Comparison of ENCODE assay signal across 8 cellular contexts in the genomic region with DNA sequence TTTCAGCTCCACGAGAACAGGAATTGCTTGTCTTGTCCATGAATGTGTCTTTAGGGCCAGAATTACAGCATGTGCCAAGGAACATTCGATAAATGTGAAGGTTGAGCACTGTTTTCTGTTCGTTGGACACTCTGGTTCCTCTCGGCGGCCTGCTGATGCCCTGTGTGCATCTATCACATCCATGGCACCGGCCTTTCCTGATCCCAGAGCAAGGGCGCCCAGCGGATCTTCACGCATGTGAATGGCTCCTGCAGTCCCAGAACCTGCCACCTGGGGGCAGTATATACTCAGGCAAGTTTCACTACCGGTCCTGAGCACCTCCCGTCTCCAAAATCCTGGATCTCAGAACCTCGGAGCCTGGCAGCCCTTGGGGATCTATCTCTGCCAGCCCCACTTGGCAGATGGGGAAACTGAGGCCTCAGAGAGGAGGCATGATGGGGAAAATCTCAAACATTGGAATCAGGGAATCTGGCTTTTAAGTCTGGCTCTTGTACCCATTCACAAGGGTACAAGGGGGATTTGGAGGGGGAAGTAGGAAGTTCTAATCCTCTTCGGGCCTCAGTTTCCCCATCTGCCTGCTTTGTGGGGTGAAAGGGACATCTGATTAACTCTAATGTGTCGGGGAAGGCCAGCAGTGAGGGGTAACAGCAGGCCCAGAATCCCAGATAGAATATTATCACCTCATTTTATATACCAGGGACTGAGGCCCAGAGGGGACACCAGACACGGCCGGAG. TPM values are rescaled to one million over a fixed set of nuclear protein-coding genes. Genes with fewer than 3 reads are reported as not detected.
DNase-seq lines count a peak whose midpoint lies in the region; ATAC-seq and TF ChIP-seq lines count a peak whose summit lies in the region.

No MANE protein-coding gene starts in this region.

- no peak for ATAC-seq in GM21526 (IDR thresholded peaks at IDR 0.05; ENCODE audit: low FRiP score, unreplicated experiment)
- no peak for ATAC-seq in GM18498 (IDR thresholded peaks at IDR 0.05; ENCODE audit: unreplicated experiment)

- no peaks in the 10 kb centered on the region for H3K36me3 ChIP-seq in right atrium auricular region
- no peaks in the 10 kb centered on the region for H3K36me3 ChIP-seq in sigmoid colon

- H3K4me1 ChIP-seq in right atrium auricular region (peaks cover 0 to 16% of the 10 kb centered on the region in 2 donors), sigmoid colon (peaks cover 0 to 22% (median 12%) of the 10 kb centered on the region in 4 donors)

- TF ChIP-seq EP300 in sigmoid colon (IDR thresholded peaks at IDR 0.05) = no peak

- TF ChIP-seq POLR2A in sigmoid colon (IDR thresholded peaks at IDR 0.05) = no peak

- H3K27me3 ChIP-seq in right atrium auricular region = no peaks in the 10 kb centered on the region
- no peaks in the 10 kb centered on the region for H3K27me3 ChIP-seq in sigmoid colon

- H3K4me3 ChIP-seq in right atrium auricular region (no peak overlapping the region), sigmoid colon (no peak overlapping the region)

- DNase-seq in NCI-H187 (lab: John Stamatoyannopoulos, UW) (peak; percentile 68 to 74), T-helper 2 cell (peak; percentile 65 to 88 (median 80)), amygdala (lab: John Stamatoyannopoulos, UW) (peak in 54 of 56 donors; percentile 37 to 98 (median 76)), right atrium auricular region (ENCODE audit: low spot score) (peak; percentile 98), sigmoid colon (peak; percentile 97)

- H3K9me3 ChIP-seq in right atrium auricular region (no peaks in the 10 kb centered on the region), sigmoid colon (no peaks in the 10 kb centered on the region)

- intact Hi-C loops in sigmoid colon (cut with DNase I) = loop anchor here (1.0 to 5.0 kb wide), 3 partner anchors 278 to 556 kb away; no protein-coding TSS in a partner anchor

- H3K27ac ChIP-seq in right atrium auricular region (no peak overlapping the region), sigmoid colon (peak overlapping the region; percentile 33 to 99 (median 80))

- peak; percentile 96 for TF ChIP-seq CTCF in GM12873 (IDR thresholded peaks at IDR 0.05; ENCODE audit: insufficient read depth, low read depth, low read length, missing control alignments)
- peak; percentile 98 to 99 for TF ChIP-seq CTCF in right atrium auricular region (IDR thresholded peaks at IDR 0.05)
- peak; percentile 95 to 99 (median 98) for TF ChIP-seq CTCF in sigmoid colon (IDR thresholded peaks at IDR 0.05)

- 11 to 19% methylated on average over 16 of the region's 16 CpGs for WGBS in sigmoid colon, 2 donors

RNA-seq across cellular contexts. Expression of a gene that starts 4.3 kb away (rescaled TPM):
- total RNA-seq in right atrium auricular region (100 to 1,000 TPM in 1 of 2 donors, 10 to 100 TPM in 1; 61.3 to 102 TPM), sigmoid colon (100 to 1,000 TPM in 2 of 4 donors, 10 to 100 TPM in 2; 53.2 to 173 (median 93.6) TPM)
- polyA plus RNA-seq in sigmoid colon = 10 to 100 TPM in 2 of 3 donors, 1 to 10 TPM in 1; 6.9 to 17.4 (median 12.2) TPM

RNA-seq across cellular contexts. Expression of a gene that starts 32.8 kb away (rescaled TPM):
- 10 to 100 TPM; 26.1 to 30.7 TPM for total RNA-seq in right atrium auricular region
- 10 to 100 TPM; 19.1 to 27.4 (median 22.6) TPM for total RNA-seq in sigmoid colon
- polyA plus RNA-seq in sigmoid colon = 10 to 100 TPM; 13.8 to 24.2 (median 14.3) TPM

Comparison
In these comparisons a context has a peak if more than half of its experiments do, and no peak if none do; other contexts are left out.
1. H3K27ac ChIP-seq: peak in sigmoid colon (4 of 4); none in right atrium auricular region (0 of 2).
2. Peak in every context shown above with its lines, with median percentiles within 50 percentile points of each other: CTCF ChIP-seq and DNase-seq.